Comparison of ENCODE assay signal across 21 cellular contexts in genomic region chr12:6358886-6359285, GRCh38. TPM values are rescaled to one million over a fixed set of nuclear protein-coding genes. Genes with fewer than 3 reads are reported as not detected.
DNase-seq lines count a peak whose midpoint lies in the region; ATAC-seq, FAIRE-seq and TF ChIP-seq lines count a peak whose summit lies in the region.
"Had no signal": no experiment of that assay in that cellular context is flagged by ENCODE, and none has a peak within 500 bp of the region (broad histone marks: within the 10 kb centered on the region; RNA-seq: fewer than 3 reads in every experiment).

No MANE protein-coding gene starts in this region.

- no peaks in the 10 kb centered on the region for H3K79me2 ChIP-seq in astrocyte (ENCODE audit: insufficient read depth, low read length)

- H3K36me3 Mint-ChIP-seq in astrocyte (ENCODE audit: low read depth, unreplicated experiment) = no peaks in the 10 kb centered on the region
- no peaks in the 10 kb centered on the region for H3K36me3 Mint-ChIP-seq in activated CD8-positive, alpha-beta T cell treated with anti-CD3 and anti-CD28 coated beads, Interleukin-2, amount 10 ng/mL, durations not matched to agents 7 days and 5 days (ENCODE audit: low read depth)
- H3K36me3 Mint-ChIP-seq: T-cell had no signal

- no peak for ATAC-seq in activated CD8-positive, alpha-beta T cell treated with anti-CD3 and anti-CD28 coated beads, Interleukin-2, amount 10 ng/mL, durations not matched to agents 7 days and 5 days
- ATAC-seq in HG02885 (IDR thresholded peaks at IDR 0.05; ENCODE audit: poor library complexity, unreplicated experiment) (no peak), GM19395 (IDR thresholded peaks at IDR 0.05; ENCODE audit: unreplicated experiment) (no peak), HG02610 (IDR thresholded peaks at IDR 0.05; ENCODE audit: unreplicated experiment) (no peak)
- ATAC-seq: A549, T-cell had no signal

- peak overlapping the region; percentile 47 for H3K27ac ChIP-seq in HL-60 (replicated peaks)
- H3K27ac ChIP-seq in astrocyte (ENCODE audit: low read depth, low read length) = no peak overlapping the region
- H3K27ac ChIP-seq: C4-2B, RWPE1, SJSA1 had no signal

- FAIRE-seq in astrocyte (lab: Jason Lieb, UNC) = no peak
- FAIRE-seq: A549, HTR-8/SVneo had no signal

- no peaks in the 10 kb centered on the region for H3K36me3 ChIP-seq in astrocyte (ENCODE audit: insufficient read depth, low read length)
- H3K36me3 ChIP-seq: SJSA1 had no signal

- H3K27me3 Mint-ChIP-seq in astrocyte (ENCODE audit: low read depth, unreplicated experiment) = peaks cover 24% of the 10 kb centered on the region
- peaks cover 13% of the 10 kb centered on the region for H3K27me3 Mint-ChIP-seq in activated CD8-positive, alpha-beta T cell treated with anti-CD3 and anti-CD28 coated beads, Interleukin-2, amount 10 ng/mL, durations not matched to agents 7 days and 5 days (ENCODE audit: low read depth)
- H3K27me3 Mint-ChIP-seq: T-cell had no signal

- peak overlapping the region; percentile 56 for H3K27ac Mint-ChIP-seq in astrocyte (ENCODE audit: unreplicated experiment)
- H3K27ac Mint-ChIP-seq in activated CD8-positive, alpha-beta T cell treated with anti-CD3 and anti-CD28 coated beads, Interleukin-2, amount 10 ng/mL, durations not matched to agents 7 days and 5 days = no peak overlapping the region
- H3K27ac Mint-ChIP-seq: T-cell had no signal

- no peak overlapping the region for H3K4me2 ChIP-seq in astrocyte (ENCODE audit: low read length)
- H3K4me2 ChIP-seq: A549 had no signal

- CTCF ChIA-PET in activated CD8-positive, alpha-beta T cell treated with anti-CD3 and anti-CD28 coated beads, Interleukin-2, amount 10 ng/mL, durations not matched to agents 7 days and 5 days (lab: Charles Lee) = interaction anchor here (0.8 to 4.0 kb wide), 4 partner anchors 8 to 36 kb away, joined by 3 to 20 read pairs (median 3); no protein-coding TSS in a partner anchor

- no peaks in the 10 kb centered on the region for H4K20me1 ChIP-seq in astrocyte (ENCODE audit: insufficient read depth, low read length)

- H3K9ac ChIP-seq in astrocyte (ENCODE audit: low read length) = no peak overlapping the region

- DNase-seq in AML-193 (lab: John Stamatoyannopoulos, UW) (peak; percentile 68 to 77), HL-60 (ENCODE audit: low read depth in 1 of 2, low spot score in 1 of 2) (peak in 1 of 2 experiments; percentile 80), NOMO-1 treated with dmso at 0.1 percent for 144 hours (lab: John Stamatoyannopoulos, UW; ENCODE audit: unreplicated experiment) (peak; percentile 57), astrocyte (ENCODE audit: low read depth) (no peak)
- no peak for DNase-seq in activated CD8-positive, alpha-beta T cell treated with anti-CD3 and anti-CD28 coated beads, Interleukin-2, amount 10 ng/mL, durations not matched to agents 7 days and 5 days
- DNase-seq: COR-L47, H9, NCI-H1092, NCI-H146, NCI-H2227 treated with DMSO at 0.1 percent for 48 hours, NCI-H524, T-cell had no signal

- H3K9me3 ChIP-seq in astrocyte (ENCODE audit: insufficient read depth, low read depth, low read length) = no peaks in the 10 kb centered on the region
- H3K9me3 ChIP-seq: A549, SJSA1 had no signal

- no peaks in the 10 kb centered on the region for H3K9me3 Mint-ChIP-seq in astrocyte (ENCODE audit: unreplicated experiment)
- no peaks in the 10 kb centered on the region for H3K9me3 Mint-ChIP-seq in activated CD8-positive, alpha-beta T cell treated with anti-CD3 and anti-CD28 coated beads, Interleukin-2, amount 10 ng/mL, durations not matched to agents 7 days and 5 days (ENCODE audit: insufficient read depth)
- H3K9me3 Mint-ChIP-seq: H9, T-cell had no signal

- no peaks in the 10 kb centered on the region for H3K4me1 Mint-ChIP-seq in astrocyte (ENCODE audit: low read depth, unreplicated experiment)
- H3K4me1 Mint-ChIP-seq in activated CD8-positive, alpha-beta T cell treated with anti-CD3 and anti-CD28 coated beads, Interleukin-2, amount 10 ng/mL, durations not matched to agents 7 days and 5 days (ENCODE audit: low read depth) = peaks cover 23% of the 10 kb centered on the region

- TF ChIP-seq CTCF in HL-60 (IDR thresholded peaks at IDR 0.05; ENCODE audit: insufficient read depth, low read length) (no peak), astrocyte (IDR thresholded peaks at IDR 0.05; ENCODE audit: insufficient read depth, low read depth, low read length) (no peak)

- POLR2A ChIA-PET in activated CD8-positive, alpha-beta T cell treated with anti-CD3 and anti-CD28 coated beads, Interleukin-2, amount 10 ng/mL, durations not matched to agents 7 days and 5 days (lab: Charles Lee) = no interaction called here

- no peak overlapping the region for H2AFZ ChIP-seq in astrocyte (ENCODE audit: low read depth, low read length)

- no peak overlapping the region for H3K4me3 Mint-ChIP-seq in astrocyte (ENCODE audit: unreplicated experiment)
- H3K4me3 Mint-ChIP-seq in activated CD8-positive, alpha-beta T cell treated with anti-CD3 and anti-CD28 coated beads, Interleukin-2, amount 10 ng/mL, durations not matched to agents 7 days and 5 days = no peak overlapping the region
- H3K4me3 Mint-ChIP-seq: H9, T-cell had no signal

- H3K27me3 ChIP-seq in HL-60 (ENCODE audit: insufficient read depth, poor library complexity, severe bottlenecking) (no peaks in the 10 kb centered on the region), astrocyte (ENCODE audit: insufficient read depth, low read length) (no peaks in the 10 kb centered on the region)
- H3K27me3 ChIP-seq: SJSA1 had no signal

- H3K4me3 ChIP-seq in HL-60 (replicated peaks; ENCODE audit: insufficient read depth, low read length) (no peak overlapping the region), astrocyte (ENCODE audit: insufficient read depth, low read depth, low read length) (no peak overlapping the region)
- H3K4me3 ChIP-seq: A549, SJSA1 had no signal

- H3K4me1 ChIP-seq in astrocyte (ENCODE audit: insufficient read depth, low read length) = peaks cover 9% of the 10 kb centered on the region

RNA-seq across cellular contexts. Expression of gene SCNN1A, which starts 16.5 kb away (rescaled TPM):
- total RNA-seq in astrocyte = 0.94 and 1.3 TPM in 2 replicates
- 1 to 10 TPM in 1 of 2 experiments, under 1 TPM in 1; 0.47 to 1.5 TPM for total RNA-seq in activated CD8-positive, alpha-beta T cell treated with anti-CD3 and anti-CD28 coated beads, Interleukin-2, amount 10 ng/mL, durations not matched to agents 7 days and 5 days

RNA-seq across cellular contexts. Expression of gene TNFRSF1A, which starts 17.0 kb away (rescaled TPM):
- 118 and 128 TPM in 2 replicates for total RNA-seq in astrocyte
- total RNA-seq in activated CD8-positive, alpha-beta T cell treated with anti-CD3 and anti-CD28 coated beads, Interleukin-2, amount 10 ng/mL, durations not matched to agents 7 days and 5 days = 10 to 100 TPM; 58.8 to 63.4 TPM

RNA-seq across cellular contexts. Expression of gene LTBR, which starts 25.1 kb away (rescaled TPM):
- total RNA-seq in astrocyte = 2.8 and 2.9 TPM in 2 replicates
- total RNA-seq in activated CD8-positive, alpha-beta T cell treated with anti-CD3 and anti-CD28 coated beads, Interleukin-2, amount 10 ng/mL, durations not matched to agents 7 days and 5 days = under 1 TPM in 1 of 2 experiments, not detected in 1; 0.34 TPM

RNA-seq across cellular contexts. Expression of gene PLEKHG6, which starts 48.4 kb away (rescaled TPM):
- total RNA-seq in astrocyte = 0.72 and 2.5 TPM in 2 replicates
- total RNA-seq in activated CD8-positive, alpha-beta T cell treated with anti-CD3 and anti-CD28 coated beads, Interleukin-2, amount 10 ng/mL, durations not matched to agents 7 days and 5 days = under 1 TPM in 1 of 2 experiments, not detected in 1; 0.47 TPM
- total RNA-seq: Daoy had no signal

Comparison
In these comparisons a context has a peak if more than half of its experiments do, and no peak if none do; other contexts are left out.
1. DNase-seq: peak in AML-193 (2 of 2) and NOMO-1 treated with dmso at 0.1 percent for 144 hours (single experiment); none in astrocyte (single experiment) and activated CD8-positive, alpha-beta T cell treated with anti-CD3 and anti-CD28 coated beads, Interleukin-2, amount 10 ng/mL, durations not matched to agents 7 days and 5 days (single experiment).